In genomic region chr12:93415723-93416464, GRCh38 we compare ENCODE assay signal across 11 cellular contexts. TPM values are rescaled to one million over a fixed set of nuclear protein-coding genes. Genes with fewer than 3 reads are reported as not detected.
DNase-seq lines count a peak whose midpoint lies in the region; ATAC-seq and TF ChIP-seq lines count a peak whose summit lies in the region.
"Had no signal": no experiment of that assay in that cellular context is flagged by ENCODE, and none has a peak within 500 bp of the region (broad histone marks: within the 10 kb centered on the region; RNA-seq: fewer than 3 reads in every experiment).

No MANE protein-coding gene starts in this region.

- peaks cover 6% of the 10 kb centered on the region for H3K36me3 ChIP-seq in SK-N-MC (ENCODE audit: insufficient read depth, low read length)
- H3K36me3 ChIP-seq in SJCRH30 = peaks cover under 1% of the 10 kb centered on the region; the same call in 1 of the 2 replicates
- H3K36me3 ChIP-seq: uterus had no signal

- H3K4me3 Mint-ChIP-seq in activated CD8-positive, alpha-beta memory T cell treated with anti-CD3 and anti-CD28 coated beads, Interleukin-2, amount 10 ng/mL, durations not matched to agents 7 days and 5 days = peak overlapping the region; percentile 53
- peak overlapping the region; percentile 53 to 70 for H3K4me3 Mint-ChIP-seq in stimulated activated naive CD8-positive, alpha-beta T cell treated with anti-CD3 and anti-CD28 coated beads, Interleukin-15, amount 100 ng/mL, for 72 hours

- no peak for DNase-seq in activated CD8-positive, alpha-beta memory T cell treated with anti-CD3 and anti-CD28 coated beads, Interleukin-2, amount 10 ng/mL, durations not matched to agents 7 days and 5 days
- no peak for DNase-seq in activated CD8-positive, alpha-beta memory T cell treated with anti-CD3 and anti-CD28 coated beads for 24 hours
- no peak for DNase-seq in SK-N-MC (ENCODE audit: low read depth, low spot score)
- DNase-seq in fibroblast of pulmonary artery (ENCODE audit: low read depth) = peak; percentile 58
- DNase-seq in stimulated activated naive CD8-positive, alpha-beta T cell treated with anti-CD3 and anti-CD28 coated beads, Interleukin-15, amount 100 ng/mL, for 72 hours = no peak
- no peak for DNase-seq in SJCRH30
- no peak for DNase-seq in NCI-H2029 treated with DMSO at 0.1 percent for 48 hours (lab: John Stamatoyannopoulos, UW)
- DNase-seq in mucosa of gallbladder (ENCODE audit: low spot score) = no peak
- DNase-seq: ACHN, uterus had no signal

- no peaks in the 10 kb centered on the region for H3K9me3 Mint-ChIP-seq in activated CD8-positive, alpha-beta memory T cell treated with anti-CD3 and anti-CD28 coated beads, Interleukin-2, amount 10 ng/mL, durations not matched to agents 7 days and 5 days (ENCODE audit: low read depth)
- H3K9me3 Mint-ChIP-seq in stimulated activated naive CD8-positive, alpha-beta T cell treated with anti-CD3 and anti-CD28 coated beads, Interleukin-15, amount 100 ng/mL, for 72 hours = peaks cover 0 to 5% of the 10 kb centered on the region in 2 donors

- peak overlapping the region; percentile 75 for H3K27ac Mint-ChIP-seq in activated CD8-positive, alpha-beta memory T cell treated with anti-CD3 and anti-CD28 coated beads, Interleukin-2, amount 10 ng/mL, durations not matched to agents 7 days and 5 days
- peak overlapping the region; percentile 90 to 91 for H3K27ac Mint-ChIP-seq in stimulated activated naive CD8-positive, alpha-beta T cell treated with anti-CD3 and anti-CD28 coated beads, Interleukin-15, amount 100 ng/mL, for 72 hours

- peak overlapping the region; percentile 86 for H3K27ac ChIP-seq in SK-N-MC
- no peak overlapping the region for H3K27ac ChIP-seq in SJCRH30

- H3K27me3 ChIP-seq in SJCRH30 = no peaks in the 10 kb centered on the region
- H3K27me3 ChIP-seq: uterus had no signal

- H3K4me1 ChIP-seq in SJCRH30 = no peaks in the 10 kb centered on the region

- no peaks in the 10 kb centered on the region for H3K27me3 Mint-ChIP-seq in activated CD8-positive, alpha-beta memory T cell treated with anti-CD3 and anti-CD28 coated beads, Interleukin-2, amount 10 ng/mL, durations not matched to agents 7 days and 5 days
- no peaks in the 10 kb centered on the region for H3K27me3 Mint-ChIP-seq in stimulated activated naive CD8-positive, alpha-beta T cell treated with anti-CD3 and anti-CD28 coated beads, Interleukin-15, amount 100 ng/mL, for 72 hours

- CTCF ChIA-PET in activated CD8-positive, alpha-beta memory T cell treated with anti-CD3 and anti-CD28 coated beads, Interleukin-2, amount 10 ng/mL, durations not matched to agents 7 days and 5 days (lab: Charles Lee) = interaction anchor here (0.8 to 3.9 kb wide), 4 partner anchors 9 to 39 kb away, joined by 3 to 19 read pairs (median 4); no protein-coding TSS in a partner anchor

- ATAC-seq in activated CD8-positive, alpha-beta memory T cell treated with anti-CD3 and anti-CD28 coated beads, Interleukin-2, amount 10 ng/mL, durations not matched to agents 7 days and 5 days = peak; percentile 43
- ATAC-seq in stimulated activated naive CD8-positive, alpha-beta T cell treated with anti-CD3 and anti-CD28 coated beads, Interleukin-15, amount 100 ng/mL, for 72 hours = peak; percentile 66
- ATAC-seq: Panc1 had no signal

- no peak for TF ChIP-seq CTCF in fibroblast of pulmonary artery (IDR thresholded peaks at IDR 0.05; ENCODE audit: low read length, missing control alignments)

- peaks cover 69% of the 10 kb centered on the region for H3K4me1 Mint-ChIP-seq in activated CD8-positive, alpha-beta memory T cell treated with anti-CD3 and anti-CD28 coated beads, Interleukin-2, amount 10 ng/mL, durations not matched to agents 7 days and 5 days
- peaks cover 82% of the 10 kb centered on the region for H3K4me1 Mint-ChIP-seq in stimulated activated naive CD8-positive, alpha-beta T cell treated with anti-CD3 and anti-CD28 coated beads, Interleukin-15, amount 100 ng/mL, for 72 hours

- peaks cover 25% of the 10 kb centered on the region for H3K36me3 Mint-ChIP-seq in activated CD8-positive, alpha-beta memory T cell treated with anti-CD3 and anti-CD28 coated beads, Interleukin-2, amount 10 ng/mL, durations not matched to agents 7 days and 5 days

- peak overlapping the region; percentile 34 for H3K9ac ChIP-seq in SK-N-MC (ENCODE audit: insufficient read length)

- peak overlapping the region; percentile 50 for H3K4me3 ChIP-seq in SK-N-MC
- H3K4me3 ChIP-seq in fibroblast of pulmonary artery (replicated peaks; ENCODE audit: low read depth, low read length) = no peak overlapping the region
- no peak overlapping the region for H3K4me3 ChIP-seq in SJCRH30
- H3K4me3 ChIP-seq: uterus had no signal

- H3K9me3 ChIP-seq in SK-N-MC (ENCODE audit: low read depth, low read length) (no peaks in the 10 kb centered on the region), SJCRH30 (replicated peaks) (no peaks in the 10 kb centered on the region; the same call in 1 of the 2 replicates)
- H3K9me3 ChIP-seq: uterus had no signal

RNA-seq across cellular contexts. Expression of gene UBE2N, which starts 25.9 kb away (rescaled TPM):
- 100 to 1,000 TPM; 166 to 213 TPM for total RNA-seq in activated CD8-positive, alpha-beta memory T cell treated with anti-CD3 and anti-CD28 coated beads, Interleukin-2, amount 10 ng/mL, durations not matched to agents 7 days and 5 days
- total RNA-seq in SJCRH30 (2014; rRNA removed; shearing (Covaris generic)) = 210 and 222 TPM in 2 replicates
- 80.5 TPM for total RNA-seq in mucosa of gallbladder

RNA-seq across cellular contexts. Expression of gene NUDT4, which starts 38.2 kb away (rescaled TPM):
- 10 to 100 TPM; 42.8 to 63.8 TPM for total RNA-seq in activated CD8-positive, alpha-beta memory T cell treated with anti-CD3 and anti-CD28 coated beads, Interleukin-2, amount 10 ng/mL, durations not matched to agents 7 days and 5 days
- 36.7 and 38.8 TPM in 2 replicates for total RNA-seq in SJCRH30 (2014; rRNA removed; shearing (Covaris generic))
- total RNA-seq in mucosa of gallbladder = 393 TPM

RNA-seq across cellular contexts. Expression of gene MRPL42, which starts 51.4 kb away (rescaled TPM):
- total RNA-seq in activated CD8-positive, alpha-beta memory T cell treated with anti-CD3 and anti-CD28 coated beads, Interleukin-2, amount 10 ng/mL, durations not matched to agents 7 days and 5 days = 10 to 100 TPM; 47.9 to 63.3 TPM
- total RNA-seq in SJCRH30 (2014; rRNA removed; shearing (Covaris generic)) = 93.2 and 117 TPM in 2 replicates
- total RNA-seq in mucosa of gallbladder = 51.9 TPM
